In genomic region chr1:26171084-26172072, GRCh38 we compare ENCODE assay signal across 9 cellular contexts. TPM values are rescaled to one million over a fixed set of nuclear protein-coding genes. Genes with fewer than 3 reads are reported as not detected.
A peak's percentile ranks its signal among the peaks of the same experiment; 100 is the strongest.
DNase-seq lines count a peak whose midpoint lies in the region; ATAC-seq and TF ChIP-seq lines count a peak whose summit lies in the region.
"Had no signal": no experiment of that assay in that cellular context is flagged by ENCODE, and none has a peak within 500 bp of the region (broad histone marks: within the 10 kb centered on the region; RNA-seq: fewer than 3 reads in every experiment).

Gene ZNF593OS (minus strand): TSS chr1:26171832. CDS start chr1:26171661, 171 bp downstream.

- H3K9me3 ChIP-seq in CD4-positive, CD25-positive, alpha-beta regulatory T cell (ENCODE audit: control insufficient read depth in 2 of 2, low read length in 2 of 2), result no peaks in the 10 kb centered on the region

- no peak within 1 kb of the TSS for H3K4me3 ChIP-seq in CD4-positive, CD25-positive, alpha-beta regulatory T cell (ENCODE audit: low read depth, low read length)
- H3K4me3 ChIP-seq in KMS-11 (IDR thresholded peaks at IDR 0.05; ENCODE audit: insufficient read depth, low read depth, low read length), result no peak within 1 kb of the TSS

- H3K4me2 ChIP-seq in KMS-11, result peak within 1 kb of the TSS; percentile 94; the same call in 1 of the 2 replicates

- no peaks in the 10 kb centered on the region for H3K79me2 ChIP-seq in KMS-11 (ENCODE audit: insufficient read depth, low read depth)

- no peaks in the 10 kb centered on the region for H3K36me3 Mint-ChIP-seq in CD4-positive, CD25-positive, alpha-beta regulatory T cell
- H3K36me3 Mint-ChIP-seq in central memory CD8-positive, alpha-beta T cell (ENCODE audit: insufficient read depth), result peaks cover 7% of the 10 kb centered on the region
- H3K36me3 Mint-ChIP-seq in nephron (ENCODE audit: low read depth), result no peaks in the 10 kb centered on the region

- H3K9ac ChIP-seq in KMS-11, result no peak within 1 kb of the TSS

- peaks cover 21% of the 10 kb centered on the region for H3K4me1 ChIP-seq in CD4-positive, CD25-positive, alpha-beta regulatory T cell (ENCODE audit: control insufficient read depth, insufficient read depth, low read length, poor library complexity, severe bottlenecking)
- H3K4me1 ChIP-seq in KMS-11 (ENCODE audit: low read depth, poor library complexity, severe bottlenecking), result peaks cover 15% of the 10 kb centered on the region

- no peak for TF ChIP-seq POLR2A in GM18505 (IDR thresholded peaks at IDR 0.05; ENCODE audit: borderline replicate concordance, extremely low read depth, insufficient read depth, insufficient read length)

- no peak for TF ChIP-seq CTCF in KMS-11 (conservative IDR thresholded peaks at IDR 0.05; ENCODE audit: low read depth, low read length)
- TF ChIP-seq CTCF in nephron (IDR thresholded peaks at IDR 0.05; ENCODE audit: unreplicated experiment in 3 of 3), result no peak

- no peak within 1 kb of the TSS for H3K27ac ChIP-seq in CD4-positive, CD25-positive, alpha-beta regulatory T cell (ENCODE audit: insufficient read depth, low read length, poor library complexity, severe bottlenecking)
- H3K27ac ChIP-seq in KMS-11, result no peak within 1 kb of the TSS

- H3K27ac Mint-ChIP-seq in CD4-positive, CD25-positive, alpha-beta regulatory T cell, result peak within 1 kb of the TSS in 2 of 3 donors; percentile 87 to 93
- no peak within 1 kb of the TSS for H3K27ac Mint-ChIP-seq in central memory CD8-positive, alpha-beta T cell (ENCODE audit: low read depth)
- no peak within 1 kb of the TSS for H3K27ac Mint-ChIP-seq in nephron

- no peak within 1 kb of the TSS for H2AFZ ChIP-seq in KMS-11 (ENCODE audit: low read depth)

- ATAC-seq in CD4-positive, CD25-positive, alpha-beta regulatory T cell (ENCODE audit: low read depth in 2 of 2), result no peak
- no peak for ATAC-seq in central memory CD8-positive, alpha-beta T cell (replicated peaks; ENCODE audit: extremely low read depth, poor library complexity, severe bottlenecking)
- ATAC-seq in GM18505 (IDR thresholded peaks at IDR 0.05; ENCODE audit: unreplicated experiment), result no peak
- ATAC-seq in GM21515 (IDR thresholded peaks at IDR 0.05; ENCODE audit: unreplicated experiment), result no peak

- peak within 1 kb of the TSS; percentile 88 to 91 (median 89) for H3K4me3 Mint-ChIP-seq in CD4-positive, CD25-positive, alpha-beta regulatory T cell
- peak within 1 kb of the TSS; percentile 87 for H3K4me3 Mint-ChIP-seq in central memory CD8-positive, alpha-beta T cell
- peak within 1 kb of the TSS; percentile 87 to 91 (median 89) for H3K4me3 Mint-ChIP-seq in nephron

- H3K27me3 ChIP-seq in CD4-positive, CD25-positive, alpha-beta regulatory T cell (ENCODE audit: control insufficient read depth, insufficient read depth, low read length), result no peaks in the 10 kb centered on the region
- H3K27me3 ChIP-seq in KMS-11 (ENCODE audit: insufficient read depth, low read depth), result peaks cover 16% of the 10 kb centered on the region

- no peaks in the 10 kb centered on the region for H3K9me3 Mint-ChIP-seq in CD4-positive, CD25-positive, alpha-beta regulatory T cell
- no peaks in the 10 kb centered on the region for H3K9me3 Mint-ChIP-seq in central memory CD8-positive, alpha-beta T cell
- no peaks in the 10 kb centered on the region for H3K9me3 Mint-ChIP-seq in nephron

- H3K4me1 Mint-ChIP-seq in CD4-positive, CD25-positive, alpha-beta regulatory T cell, result peaks cover 0 to 29% (median 10%) of the 10 kb centered on the region in 4 donors
- H3K4me1 Mint-ChIP-seq in central memory CD8-positive, alpha-beta T cell, result peaks cover 26% of the 10 kb centered on the region
- peaks cover 13% of the 10 kb centered on the region for H3K4me1 Mint-ChIP-seq in nephron

- H3K27me3 Mint-ChIP-seq in CD4-positive, CD25-positive, alpha-beta regulatory T cell, result no peaks in the 10 kb centered on the region
- H3K27me3 Mint-ChIP-seq in central memory CD8-positive, alpha-beta T cell, result no peaks in the 10 kb centered on the region
- no peaks in the 10 kb centered on the region for H3K27me3 Mint-ChIP-seq in nephron (ENCODE audit: low read depth)

- H3K36me3 ChIP-seq in CD4-positive, CD25-positive, alpha-beta regulatory T cell (ENCODE audit: control insufficient read depth, insufficient read depth, low read length), result no peaks in the 10 kb centered on the region
- no peaks in the 10 kb centered on the region for H3K36me3 ChIP-seq in KMS-11 (ENCODE audit: insufficient read depth)

- no peak for DNase-seq in CD4-positive, CD25-positive, alpha-beta regulatory T cell
- no peak for DNase-seq in central memory CD8-positive, alpha-beta T cell (ENCODE audit: low spot score in 2 of 2)
- DNase-seq in Kasumi-1 (lab: John Stamatoyannopoulos, UW) (no peak), SKM-1 treated with dmso at 0.1 percent for 144 hours (lab: John Stamatoyannopoulos, UW; ENCODE audit: unreplicated experiment) (no peak)

- H4K20me1 ChIP-seq in KMS-11 (ENCODE audit: insufficient read depth), result no peaks in the 10 kb centered on the region

RNA-seq across cellular contexts. Expression of gene ZNF593OS, which starts in this region (rescaled TPM):
- total RNA-seq in CD4-positive, CD25-positive, alpha-beta regulatory T cell, result not detected
- polyA plus RNA-seq in CD4-positive, CD25-positive, alpha-beta regulatory T cell, result 1 to 10 TPM in 2 of 4 donors, under 1 TPM in 1, not detected in 1; 0.53 to 1.3 (median 1.1) TPM
- total RNA-seq: myocyte had no signal

Comparison
In these comparisons a context has a peak if more than half of its experiments do, and no peak if none do; other contexts are left out.
1. H3K27ac Mint-ChIP-seq: peak in CD4-positive, CD25-positive, alpha-beta regulatory T cell (2 of 3); none in central memory CD8-positive, alpha-beta T cell (single experiment) and nephron (0 of 3).
2. Peak in every context shown above with its lines, with median percentiles within 50 percentile points of each other: H3K4me3 Mint-ChIP-seq.